ENCODE assay signal across 9 cellular contexts in genomic region chrX:131262738-131263679, GRCh38. TPM values are rescaled to one million over a fixed set of nuclear protein-coding genes. Genes with fewer than 3 reads are reported as not detected.
DNase-seq lines count a peak whose midpoint lies in the region; FAIRE-seq and TF ChIP-seq lines count a peak whose summit lies in the region.
"Had no signal": no experiment of that assay in that cellular context is flagged by ENCODE, and none has a peak within 500 bp of the region (broad histone marks: within the 10 kb centered on the region; RNA-seq: fewer than 3 reads in every experiment).

No MANE protein-coding gene starts in this region.

- intact Hi-C loops in endothelial cell of umbilical vein (cut with micrococcal nuclease): loop anchor here (2.0 kb wide), 1 partner anchor 370 kb away; no protein-coding TSS in a partner anchor
- intact Hi-C loops in sigmoid colon (cut with DNase I): no loop called here

- POLR2A ChIA-PET in endothelial cell of umbilical vein (lab: Charles Lee): no interaction called here

- BruUV-seq in endothelial cell of umbilical vein (replicated peaks; lab: Mats Ljungman, UMichigan): no TSS peak

- DNase-seq in stimulated activated CD4-positive, alpha-beta T cell treated with anti-CD3 and anti-CD28 coated beads, Interleukin-15, amount 100 ng/mL, for 24 hours: peak; percentile 16
- DNase-seq in stimulated activated CD4-positive, alpha-beta T cell treated with anti-CD3 and anti-CD28 coated beads, Interleukin-4, amount 100 ng/mL, for 24 hours: no peak
- DNase-seq in OCI-M1 (lab: John Stamatoyannopoulos, UW): peak; percentile 62
- DNase-seq in endothelial cell of umbilical vein (ENCODE audit: low read depth, low spot score): peak; percentile 1
- no peak for DNase-seq in glomerular visceral epithelial cell (ENCODE audit: extremely low spot score)
- DNase-seq in sigmoid colon: no peak
- no peak for DNase-seq in central memory CD4-positive, alpha-beta T cell
- DNase-seq in mesenteric fat pad (ENCODE audit: low spot score): no peak
- DNase-seq: activated B cell treated with CpG ODN at 0.5 μM for 24 hours had no signal

- TF ChIP-seq CTCF in endothelial cell of umbilical vein (IDR thresholded peaks at IDR 0.05; ENCODE audit: extremely low read depth in 1 of 2, insufficient read depth in 1 of 2, low read depth in 1 of 2, low read length in 2 of 2) (peak in 1 of 2 donors; percentile 4), sigmoid colon (IDR thresholded peaks at IDR 0.05) (no peak)

- no peak overlapping the region for H3K27ac ChIP-seq in endothelial cell of umbilical vein (ENCODE audit: insufficient read depth, low read depth, low read length)
- no peak overlapping the region for H3K27ac ChIP-seq in sigmoid colon

- H3K4me2 ChIP-seq in endothelial cell of umbilical vein (ENCODE audit: insufficient read depth, low read length): no peak overlapping the region

- H3K27me3 ChIP-seq in endothelial cell of umbilical vein (ENCODE audit: control insufficient read depth in 2 of 2, insufficient read depth in 2 of 2, low read length in 2 of 2) (no peaks in the 10 kb centered on the region), sigmoid colon (no peaks in the 10 kb centered on the region)

- no peak for TF ChIP-seq POLR2A in endothelial cell of umbilical vein (IDR thresholded peaks at IDR 0.05; ENCODE audit: low read depth, low read length)
- TF ChIP-seq POLR2A in sigmoid colon (IDR thresholded peaks at IDR 0.05): no peak

- no peak for TF ChIP-seq EP300 in sigmoid colon (IDR thresholded peaks at IDR 0.05)

- H3K4me3 ChIP-seq in endothelial cell of umbilical vein (replicated peaks in 1 of 3; ENCODE audit: insufficient read depth in 1 of 3, low read depth in 1 of 3, low read length in 3 of 3): no peak overlapping the region
- H3K4me3 ChIP-seq in sigmoid colon: no peak overlapping the region

- no peak overlapping the region for H3K9ac ChIP-seq in endothelial cell of umbilical vein (replicated peaks; ENCODE audit: extremely low read depth, insufficient read depth, low read length)

- H3K36me3 ChIP-seq in endothelial cell of umbilical vein (ENCODE audit: control insufficient read depth in 2 of 2, extremely low read depth in 1 of 2, insufficient read depth in 2 of 2, low read length in 2 of 2) (no peaks in the 10 kb centered on the region), sigmoid colon (no peaks in the 10 kb centered on the region)

- no peaks in the 10 kb centered on the region for H3K9me1 ChIP-seq in endothelial cell of umbilical vein (replicated peaks; ENCODE audit: control insufficient read depth, extremely low read depth, insufficient read depth, low read length)

- H3K9me3 ChIP-seq in endothelial cell of umbilical vein (replicated peaks; ENCODE audit: control insufficient read depth, insufficient read depth, low read length): no peaks in the 10 kb centered on the region
- H3K9me3 ChIP-seq in sigmoid colon: no peaks in the 10 kb centered on the region

- H3K4me1 ChIP-seq in endothelial cell of umbilical vein (ENCODE audit: control insufficient read depth, extremely low read depth, insufficient read depth, low read length): no peaks in the 10 kb centered on the region
- H3K4me1 ChIP-seq in sigmoid colon: no peaks in the 10 kb centered on the region

- CTCF ChIA-PET in endothelial cell of umbilical vein (lab: Charles Lee): no interaction called here

- FAIRE-seq in endothelial cell of umbilical vein (lab: Jason Lieb, UNC): no peak

- H4K20me1 ChIP-seq in endothelial cell of umbilical vein (replicated peaks; ENCODE audit: control insufficient read depth, extremely low read depth, insufficient read depth, low read length): no peaks in the 10 kb centered on the region

- dilution Hi-C loops in endothelial cell of umbilical vein (cut with MboI; ENCODE audit: extremely low pct_ligation_motif_present, low sequenced_read_pairs): no loop called here

- WGBS in sigmoid colon, 2 donors: 50 to 65% methylated on average over 13 of the region's 13 CpGs

- H2AFZ ChIP-seq in endothelial cell of umbilical vein (ENCODE audit: low read depth, low read length): no peak overlapping the region

- H3K79me2 ChIP-seq in endothelial cell of umbilical vein (ENCODE audit: control insufficient read depth, insufficient read depth, low read length): no peaks in the 10 kb centered on the region

TF ChIP-seq in endothelial cell of umbilical vein, 7 proteins besides CTCF, POLR2A, EP300 and RAD21:
- TF ChIP-seq GATA2 (IDR thresholded peaks at IDR 0.05; ENCODE audit: insufficient read depth, insufficient read length, low read depth, low read length) (no peak), MYC (IDR thresholded peaks at IDR 0.05; ENCODE audit: low read depth, low read length) (no peak), EZH2 (IDR thresholded peaks at IDR 0.05; ENCODE audit: borderline replicate concordance, low read depth, low read length, severe bottlenecking) (no peak), MAX (IDR thresholded peaks at IDR 0.05; ENCODE audit: insufficient read depth, insufficient read length) (no peak), POLR2AphosphoS5 (IDR thresholded peaks at IDR 0.05; ENCODE audit: insufficient read depth, low read depth, low read length) (no peak), FOS (IDR thresholded peaks at IDR 0.05; ENCODE audit: borderline replicate concordance, insufficient read depth, low read length) (no peak), JUN (IDR thresholded peaks at IDR 0.05; ENCODE audit: borderline replicate concordance, insufficient read depth, insufficient read length, low read depth) (no peak)

RNA-seq across cellular contexts. Expression of gene IGSF1, which starts 26.1 kb away (rescaled TPM):
- total RNA-seq in endothelial cell of umbilical vein (not detected in 2 replicates), sigmoid colon (1 to 10 TPM in 1 of 4 donors, under 1 TPM in 3; 0.49 to 1.4 (median 0.76) TPM), mesenteric fat pad (0.45 TPM)
- polyA plus RNA-seq in endothelial cell of umbilical vein (not detected in 2 replicates), sigmoid colon (under 1 TPM in 1 of 3 donors, not detected in 2; 0.15 TPM)
- polyA plus RNA-seq in endothelial cell of umbilical vein (2011; cell fraction: cytosol; rRNA removed): not detected in 2 replicates
- polyA plus RNA-seq in endothelial cell of umbilical vein (2011; cell fraction: nucleus; rRNA removed): not detected in 2 replicates
- 0.08 and 0.11 TPM in 2 replicates for polyA plus RNA-seq in endothelial cell of umbilical vein (2012)
- polyA minus RNA-seq in endothelial cell of umbilical vein: not detected in 2 replicates
- 0.41 TPM for polyA minus RNA-seq in endothelial cell of umbilical vein (2011; cell fraction: cytosol; rRNA and poly(A)+ RNA removed)
- not detected in 2 replicates for polyA minus RNA-seq in endothelial cell of umbilical vein (2011; cell fraction: nucleus; rRNA and poly(A)+ RNA removed)
- total RNA-seq: activated B cell treated with CpG ODN at 0.5 μM for 24 hours had no signal

Comparison
In these comparisons a context has a peak if more than half of its experiments do, and no peak if none do; other contexts are left out.
1. DNase-seq: peak in stimulated activated CD4-positive, alpha-beta T cell treated with anti-CD3 and anti-CD28 coated beads, Interleukin-15, amount 100 ng/mL, for 24 hours (single experiment), OCI-M1 (single experiment) and endothelial cell of umbilical vein (single experiment); none in stimulated activated CD4-positive, alpha-beta T cell treated with anti-CD3 and anti-CD28 coated beads, Interleukin-4, amount 100 ng/mL, for 24 hours (single experiment), glomerular visceral epithelial cell (single experiment), sigmoid colon (single experiment), central memory CD4-positive, alpha-beta T cell (single experiment) and mesenteric fat pad (single experiment).